Comparison of ENCODE assay signal across 15 cellular contexts in genomic region chr2:160647967-160648685, GRCh38.
DNase-seq lines count a peak whose midpoint lies in the region; ATAC-seq and TF ChIP-seq lines count a peak whose summit lies in the region.
"Had no signal": no experiment of that assay in that cellular context is flagged by ENCODE, and none has a peak within 500 bp of the region (broad histone marks: within the 10 kb centered on the region; RNA-seq: fewer than 3 reads in every experiment).

No MANE protein-coding gene starts in this region.

- in situ Hi-C loops in T47D (cut with HindIII; ENCODE audit: low pct_unique_long_range_greater_than_20kb, low sequenced_read_pairs), result no loop called here

- H3K4me1 ChIP-seq in heart right ventricle, result peaks cover 0 to 34% (median 6%) of the 10 kb centered on the region in 9 donors
- peaks cover 4 to 29% of the 10 kb centered on the region in 2 donors for H3K4me1 ChIP-seq in left lung
- H3K4me1 ChIP-seq in urinary bladder (ENCODE audit: insufficient read depth), result no peaks in the 10 kb centered on the region

- H3K27me3 ChIP-seq in heart right ventricle (no peaks in the 10 kb centered on the region), left lung (no peaks in the 10 kb centered on the region)
- H3K27me3 ChIP-seq: tibial nerve had no signal

- WGBS in heart right ventricle, 2 donors, result 81 to 82% methylated on average over 33 of the region's 33 CpGs
- 77% methylated on average over 33 of the region's 33 CpGs for WGBS in urinary bladder

- intact Hi-C loops in heart right ventricle (cut with DNase I), result no loop called here
- intact Hi-C loops in Right ventricle myocardium superior (cut with DNase I), result no loop called here
- intact Hi-C loops in left lung (cut with DNase I), result no loop called here

- H3K9me3 ChIP-seq in heart right ventricle (no peaks in the 10 kb centered on the region), left lung (no peaks in the 10 kb centered on the region)
- H3K9me3 ChIP-seq: tibial nerve had no signal

- DNase-seq in heart right ventricle, result peak in 1 of 2 donors; percentile 11
- no peak for DNase-seq in Right ventricle myocardium superior
- DNase-seq in T47D (ENCODE audit: low read depth in 1 of 2, low spot score in 1 of 2), result peak; percentile 18 to 35
- DNase-seq in left lung, result peak in 1 of 2 donors; percentile 80
- no peak for DNase-seq in amniotic stem cell (lab: John Stamatoyannopoulos, UW)
- DNase-seq: activated CD8-positive, alpha-beta T cell treated with anti-CD3 and anti-CD28 coated beads for 36 hours; activated effector memory CD4-positive, alpha-beta T cell treated with Interleukin-2 at 50 U/mL for 16 hours; effector memory CD8-positive, alpha-beta T cell; NCI-H82; SHP77; T-helper 9 cell had no signal

- no peak overlapping the region for H3K27ac ChIP-seq in heart right ventricle
- no peak overlapping the region for H3K27ac ChIP-seq in left lung
- peak overlapping the region; percentile 63 for H3K27ac ChIP-seq in urinary bladder (ENCODE audit: low read depth)
- H3K27ac ChIP-seq: tibial nerve had no signal

- ATAC-seq in heart right ventricle, result peak in 5 of 8 donors; percentile 18 to 66 (median 37)
- no peak for ATAC-seq in Right ventricle myocardium superior (ENCODE audit: poor library complexity)
- ATAC-seq in left lung, result peak; percentile 64
- ATAC-seq in GM21529 (IDR thresholded peaks at IDR 0.05; ENCODE audit: unreplicated experiment), result no peak
- ATAC-seq in GM19328 (IDR thresholded peaks at IDR 0.05; ENCODE audit: unreplicated experiment), result no peak
- ATAC-seq: activated CD8-positive, alpha-beta T cell treated with anti-CD3 and anti-CD28 coated beads for 36 hours; effector memory CD8-positive, alpha-beta T cell had no signal

- H3K36me3 ChIP-seq in heart right ventricle (no peaks in the 10 kb centered on the region), left lung (no peaks in the 10 kb centered on the region), urinary bladder (ENCODE audit: insufficient read depth) (no peaks in the 10 kb centered on the region)
- H3K36me3 ChIP-seq: tibial nerve had no signal

- TF ChIP-seq CTCF in heart right ventricle (IDR thresholded peaks at IDR 0.05) (no peak), left lung (IDR thresholded peaks at IDR 0.05) (no peak)

- H3K4me3 ChIP-seq in heart right ventricle (peak overlapping the region in 6 of 10 donors; percentile 2 to 39 (median 24)), left lung (no peak overlapping the region), urinary bladder (ENCODE audit: low read depth, low read length) (no peak overlapping the region)
- H3K4me3 ChIP-seq: tibial nerve had no signal

Comparison
In these comparisons a context has a peak if more than half of its experiments do, and no peak if none do; other contexts are left out.
1. ATAC-seq: peak in heart right ventricle (5 of 8) and left lung (single experiment); none in Right ventricle myocardium superior (single experiment), GM21529 (single experiment) and GM19328 (single experiment).
2. DNase-seq: peak in T47D (2 of 2); none in Right ventricle myocardium superior (single experiment) and amniotic stem cell (single experiment).
3. H3K4me3 ChIP-seq: peak in heart right ventricle (6 of 10); none in left lung (0 of 2) and urinary bladder (single experiment).